Comparison of ENCODE assay signal across 1 cellular context in the genomic region with DNA sequence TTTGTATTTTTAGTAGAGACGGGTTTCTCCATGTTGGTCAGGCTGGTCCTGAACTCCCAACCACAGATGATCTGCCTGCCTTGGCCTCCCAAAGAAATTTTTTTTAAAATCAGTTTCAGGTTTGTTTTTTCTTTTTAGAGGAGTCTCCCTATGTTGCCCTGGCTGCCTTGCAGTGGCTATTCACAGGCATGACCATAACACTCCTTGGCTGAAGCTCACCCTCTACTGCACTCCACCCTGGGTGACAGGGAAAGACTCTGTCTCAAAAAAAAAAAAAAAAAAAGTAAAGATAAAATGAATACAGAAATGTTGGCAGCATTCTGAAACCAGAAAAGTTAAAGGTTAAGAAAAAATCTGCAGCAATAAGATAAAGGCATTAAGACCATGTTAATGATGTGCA.
TF ChIP-seq lines count a peak whose summit lies in the region.

No MANE protein-coding gene starts in this region.

TF ChIP-seq in IMR-90, 13 proteins besides CTCF, POLR2A, EP300 and RAD21:
- TF ChIP-seq BHLHE40 (IDR thresholded peaks at IDR 0.05; ENCODE audit: low read depth, low read length) (no peak), MAFK (IDR thresholded peaks at IDR 0.05; ENCODE audit: low read depth, low read length) (no peak), RFX5 (IDR thresholded peaks at IDR 0.05; ENCODE audit: low read depth, low read length) (no peak), FOS (IDR thresholded peaks at IDR 0.05; ENCODE audit: low read depth, low read length) (no peak), RCOR1 (IDR thresholded peaks at IDR 0.05; ENCODE audit: insufficient replicate concordance, low read length) (no peak), MAZ (IDR thresholded peaks at IDR 0.05; ENCODE audit: borderline replicate concordance, low read depth, low read length) (no peak), CEBPB (IDR thresholded peaks at IDR 0.05; ENCODE audit: low read depth, low read length) (no peak), NFE2L2 (IDR thresholded peaks at IDR 0.05; ENCODE audit: low read depth, low read length) (no peak), SMC3 (IDR thresholded peaks at IDR 0.05; ENCODE audit: low read depth, low read length) (no peak), CHD1 (IDR thresholded peaks at IDR 0.05; ENCODE audit: low read depth, low read length) (no peak), MXI1 (IDR thresholded peaks at IDR 0.05; ENCODE audit: borderline replicate concordance, low read depth, low read length) (no peak)
- TF ChIP-seq, protein P1, sequence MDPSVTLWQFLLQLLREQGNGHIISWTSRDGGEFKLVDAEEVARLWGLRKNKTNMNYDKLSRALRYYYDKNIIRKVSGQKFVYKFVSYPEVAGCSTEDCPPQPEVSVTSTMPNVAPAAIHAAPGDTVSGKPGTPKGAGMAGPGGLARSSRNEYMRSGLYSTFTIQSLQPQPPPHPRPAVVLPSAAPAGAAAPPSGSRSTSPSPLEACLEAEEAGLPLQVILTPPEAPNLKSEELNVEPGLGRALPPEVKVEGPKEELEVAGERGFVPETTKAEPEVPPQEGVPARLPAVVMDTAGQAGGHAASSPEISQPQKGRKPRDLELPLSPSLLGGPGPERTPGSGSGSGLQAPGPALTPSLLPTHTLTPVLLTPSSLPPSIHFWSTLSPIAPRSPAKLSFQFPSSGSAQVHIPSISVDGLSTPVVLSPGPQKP (IDR thresholded peaks at IDR 0.05; ENCODE audit: borderline replicate concordance, low read depth, low read length), result no peak
- TF ChIP-seq, protein P2, sequence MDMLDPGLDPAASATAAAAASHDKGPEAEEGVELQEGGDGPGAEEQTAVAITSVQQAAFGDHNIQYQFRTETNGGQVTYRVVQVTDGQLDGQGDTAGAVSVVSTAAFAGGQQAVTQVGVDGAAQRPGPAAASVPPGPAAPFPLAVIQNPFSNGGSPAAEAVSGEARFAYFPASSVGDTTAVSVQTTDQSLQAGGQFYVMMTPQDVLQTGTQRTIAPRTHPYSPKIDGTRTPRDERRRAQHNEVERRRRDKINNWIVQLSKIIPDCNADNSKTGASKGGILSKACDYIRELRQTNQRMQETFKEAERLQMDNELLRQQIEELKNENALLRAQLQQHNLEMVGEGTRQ (IDR thresholded peaks at IDR 0.05; ENCODE audit: low read depth, low read length), result no peak
